22 cellular contexts compared by ENCODE assay signal in the genomic region with DNA sequence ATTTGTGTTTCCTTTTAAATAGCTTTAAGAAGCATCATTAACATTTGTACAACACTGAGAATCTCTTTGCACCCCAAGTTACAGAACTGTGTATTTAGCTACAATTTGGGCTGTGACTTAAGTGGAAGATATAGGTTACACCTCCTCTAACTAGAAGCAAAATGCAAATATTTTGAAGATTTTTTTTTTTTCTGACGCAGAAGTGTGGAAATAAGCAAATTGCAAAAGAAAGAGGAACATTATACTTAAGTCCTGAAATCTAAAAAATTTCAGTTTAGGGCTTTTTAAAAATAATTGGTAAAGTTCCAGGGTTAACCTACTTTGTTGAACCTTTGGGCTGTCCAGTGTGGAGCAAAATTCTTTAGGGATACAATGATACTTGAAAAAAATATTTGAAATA.
"Had no signal": no experiment of that assay in that cellular context is flagged by ENCODE, and none has a peak within 500 bp of the region (broad histone marks: within the 10 kb centered on the region; RNA-seq: fewer than 3 reads in every experiment).

No MANE protein-coding gene starts in this region.

- H3K4me3 ChIP-seq: colonic mucosa, esophagus squamous epithelium, gastrocnemius medialis, heart right ventricle, left lung, lower lobe of right lung had no signal

- H3K27ac ChIP-seq: colonic mucosa, epithelial cell of prostate, esophagus squamous epithelium, gastrocnemius medialis, left lung, lower lobe of right lung had no signal

- DNase-seq: colonic mucosa; cortex of kidney; effector CD8-positive, alpha-beta T cell; effector memory CD8-positive, alpha-beta T cell; endodermal cell; erythroblast; esophagus squamous epithelium; foreskin fibroblast; foreskin melanocyte; gastrocnemius medialis; glutamatergic neuron; head of caudate nucleus; heart right ventricle; hippocampal formation; left cardiac atrium; left lung; left ventricle myocardium superior; lower lobe of right lung; mesendoderm; midbrain had no signal

- H3K4me1 ChIP-seq: colonic mucosa, esophagus squamous epithelium, left lung, lower lobe of right lung had no signal

- H3K36me3 ChIP-seq: colonic mucosa, esophagus squamous epithelium, gastrocnemius medialis, heart right ventricle, left lung, lower lobe of right lung had no signal

- ATAC-seq: effector memory CD8-positive, alpha-beta T cell; esophagus mucosa; gastrocnemius medialis; left cardiac atrium; left lung; left ventricle myocardium superior; lower lobe of right lung had no signal

- H3K27me3 ChIP-seq: colonic mucosa, esophagus squamous epithelium, gastrocnemius medialis, heart right ventricle, left lung had no signal

- H3K9me3 ChIP-seq: colonic mucosa, esophagus squamous epithelium, gastrocnemius medialis, heart right ventricle, left lung, lower lobe of right lung had no signal
